ENCODE assay signal across 1 cellular context in genomic region chr9:128115187-128116103, GRCh38.
A peak's percentile ranks its signal among the peaks of the same experiment; 100 is the strongest.
TF ChIP-seq lines count a peak whose summit lies in the region.

No MANE protein-coding gene starts in this region.

TF ChIP-seq in HepG2, 621 proteins besides CTCF, POLR2A, EP300 and RAD21 (continues in another document):
- TF ChIP-seq ZNF619 (CRISPR knock-in tag; IDR thresholded peaks at IDR 0.05) (peak; percentile 84; the same call in 1 of the 2 replicates), NFIC (IDR thresholded peaks at IDR 0.05; ENCODE audit: low read length) (peak; percentile 49; the same call in 1 of the 2 replicates), ZSCAN21 (CRISPR knock-in tag; IDR thresholded peaks at IDR 0.05; ENCODE audit: borderline replicate concordance) (peak; percentile 85), CREM (IDR thresholded peaks at IDR 0.05) (peak; percentile 79), CREM (CRISPR knock-in tag; IDR thresholded peaks at IDR 0.05) (no peak), SP2 (CRISPR knock-in tag; IDR thresholded peaks at IDR 0.05) (no peak), KIAA2018 (CRISPR knock-in tag; IDR thresholded peaks at IDR 0.05; ENCODE audit: borderline replicate concordance) (no peak), KLF11 (CRISPR knock-in tag; IDR thresholded peaks at IDR 0.05) (no peak), BHLHE40 (IDR thresholded peaks at IDR 0.05; ENCODE audit: low read length) (peak; percentile 82), RFX3 (CRISPR knock-in tag; IDR thresholded peaks at IDR 0.05) (no peak), MAF1 (CRISPR knock-in tag; IDR thresholded peaks at IDR 0.05; ENCODE audit: borderline replicate concordance) (no peak), SMAD1 (CRISPR knock-in tag; IDR thresholded peaks at IDR 0.05; ENCODE audit: borderline replicate concordance, low read depth) (no peak; the same call in 1 of the 2 replicates), TCF7L2 (IDR thresholded peaks at IDR 0.05; ENCODE audit: low read depth, low read length) (no peak), NR0B2 (CRISPR knock-in tag; IDR thresholded peaks at IDR 0.05) (peak; percentile 88; the same call in 1 of the 2 replicates), DRAP1 (CRISPR knock-in tag; IDR thresholded peaks at IDR 0.05) (peak; percentile 79), ZNF512 (CRISPR knock-in tag; IDR thresholded peaks at IDR 0.05) (no peak), MTF1 (CRISPR knock-in tag; IDR thresholded peaks at IDR 0.05) (no peak), ZNF354B (CRISPR knock-in tag; IDR thresholded peaks at IDR 0.05) (no peak), HDAC1 (CRISPR knock-in tag; IDR thresholded peaks at IDR 0.05) (peak; percentile 97), RFX5 (IDR thresholded peaks at IDR 0.05; ENCODE audit: low read depth, low read length) (no peak), NFKBIZ (CRISPR knock-in tag; IDR thresholded peaks at IDR 0.05) (0 out of 2 replicates have a peak, but pooled peaks have one; percentile 84), NR2F2 (IDR thresholded peaks at IDR 0.05; ENCODE audit: borderline replicate concordance, low read depth) (peak; percentile 82; the same call in 1 of the 2 replicates), BCLAF1 (IDR thresholded peaks at IDR 0.05) (no peak), MLLT10 (CRISPR knock-in tag; IDR thresholded peaks at IDR 0.05) (no peak), HNF4A (CRISPR knock-in tag; IDR thresholded peaks at IDR 0.05) (peak; percentile 97), ZNF841 (CRISPR knock-in tag; IDR thresholded peaks at IDR 0.05; ENCODE audit: borderline replicate concordance) (no peak), ZBTB20 (CRISPR knock-in tag; IDR thresholded peaks at IDR 0.05; ENCODE audit: borderline replicate concordance, low read depth) (peak; percentile 92; the same call in 1 of the 2 replicates), ATF7-NPFF (CRISPR knock-in tag; IDR thresholded peaks at IDR 0.05; ENCODE audit: low read depth) (peak; percentile 50; the same call in 1 of the 2 replicates), ZFP90 (CRISPR knock-in tag; IDR thresholded peaks at IDR 0.05; ENCODE audit: borderline replicate concordance) (peak; percentile 60; the same call in 1 of the 2 replicates), HOXD1 (CRISPR knock-in tag; IDR thresholded peaks at IDR 0.05) (peak; percentile 59; the same call in 1 of the 2 replicates), NPAS2 (CRISPR knock-in tag; IDR thresholded peaks at IDR 0.05; ENCODE audit: borderline replicate concordance) (peak; percentile 95; the same call in 1 of the 2 replicates), PAXIP1 (CRISPR knock-in tag; conservative IDR thresholded peaks at IDR 0.05) (peak; percentile 100), SMYD3 (CRISPR knock-in tag; IDR thresholded peaks at IDR 0.05) (no peak; the same call in 1 of the 2 replicates), ARID5B (CRISPR knock-in tag; IDR thresholded peaks at IDR 0.05) (peak; percentile 94), MTERF4 (CRISPR knock-in tag; IDR thresholded peaks at IDR 0.05) (peak; percentile 74; the same call in 1 of the 2 replicates), ZNF768 (CRISPR knock-in tag; IDR thresholded peaks at IDR 0.05) (peak; percentile 64; the same call in 1 of the 2 replicates), MED8 (CRISPR knock-in tag; IDR thresholded peaks at IDR 0.05; ENCODE audit: insufficient replicate concordance) (peak; percentile 97), ZFP36L1 (CRISPR knock-in tag; IDR thresholded peaks at IDR 0.05) (peak; percentile 97), PCBP1 (IDR thresholded peaks at IDR 0.05; ENCODE audit: borderline replicate concordance, low read depth, low read length) (peak; percentile 78; the same call in 1 of the 2 replicates)
